7 cellular contexts compared by ENCODE assay signal in the genomic region with DNA sequence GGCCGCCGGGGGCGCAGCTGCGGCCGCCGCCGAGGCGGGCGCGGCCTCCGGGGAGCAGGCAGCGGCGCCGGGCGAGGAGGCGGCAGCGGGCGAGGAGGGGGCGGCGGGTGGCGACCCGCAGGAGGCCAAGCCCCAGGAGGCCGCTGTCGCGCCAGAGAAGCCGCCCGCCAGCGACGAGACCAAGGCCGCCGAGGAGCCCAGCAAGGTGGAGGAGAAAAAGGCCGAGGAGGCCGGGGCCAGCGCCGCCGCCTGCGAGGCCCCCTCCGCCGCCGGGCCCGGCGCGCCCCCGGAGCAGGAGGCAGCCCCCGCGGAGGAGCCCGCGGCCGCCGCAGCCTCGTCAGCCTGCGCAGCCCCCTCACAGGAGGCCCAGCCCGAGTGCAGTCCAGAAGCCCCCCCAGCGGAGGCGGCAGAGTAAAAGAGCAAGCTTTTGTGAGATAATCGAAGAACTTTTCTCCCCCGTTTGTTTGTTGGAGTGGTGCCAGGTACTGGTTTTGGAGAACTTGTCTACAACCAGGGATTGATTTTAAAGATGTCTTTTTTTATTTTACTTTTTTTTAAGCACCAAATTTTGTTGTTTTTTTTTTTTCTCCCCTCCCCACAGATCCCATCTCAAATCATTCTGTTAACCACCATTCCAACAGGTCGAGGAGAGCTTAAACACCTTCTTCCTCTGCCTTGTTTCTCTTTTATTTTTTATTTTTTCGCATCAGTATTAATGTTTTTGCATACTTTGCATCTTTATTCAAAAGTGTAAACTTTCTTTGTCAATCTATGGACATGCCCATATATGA. TPM values are rescaled to one million over a fixed set of nuclear protein-coding genes. Genes with fewer than 3 reads are reported as not detected.
A peak's percentile ranks its signal among the peaks of the same experiment; 100 is the strongest.
DNase-seq lines count a peak whose midpoint lies in the region; ATAC-seq and TF ChIP-seq lines count a peak whose summit lies in the region.

No MANE protein-coding gene starts in this region.

- H3K79me2 ChIP-seq in trophoblast cell (ENCODE audit: control insufficient read depth, insufficient read depth, low read length, poor library complexity): peaks cover 26% of the 10 kb centered on the region

- H3K9ac ChIP-seq in trophoblast cell (ENCODE audit: low read length): peak overlapping the region; percentile 76

- no peak overlapping the region for H4K8ac ChIP-seq in trophoblast cell (ENCODE audit: low read depth, low read length)

- H3K4me1 Mint-ChIP-seq in T-cell: peaks cover 0 to 21% (median 19%) of the 10 kb centered on the region in 3 donors

- no CpG with 5 or more reads among the region's 59 CpGs for WGBS in trophoblast cell (ENCODE audit: extremely low coverage, insufficient coverage, insufficient read length)

- POLR2A ChIA-PET in T-cell (lab: Charles Lee): interaction anchor here in 1 of 2 donors (0.6 kb wide), 1 partner anchor 1115 kb away, joined by 3 read pairs; no protein-coding TSS in a partner anchor

- H4K91ac ChIP-seq in trophoblast cell (ENCODE audit: low read depth, low read length): peak overlapping the region; percentile 70

- no peaks in the 10 kb centered on the region for H3K9me3 Mint-ChIP-seq in T-cell

- no peak overlapping the region for H2AK5ac ChIP-seq in trophoblast cell (ENCODE audit: low read length)

- H3K4ac ChIP-seq in trophoblast cell (ENCODE audit: low read depth, low read length): no peak overlapping the region

- peak; percentile 20 for DNase-seq in GM12865 (ENCODE audit: low read depth)
- no peak for DNase-seq in T-cell
- DNase-seq in fibroblast of villous mesenchyme (ENCODE audit: low read depth): peak; percentile 54
- peak; percentile 13 to 21 for DNase-seq in trophoblast cell
- no peak for DNase-seq in SIG-M5 (lab: John Stamatoyannopoulos, UW)
- no peak for DNase-seq in HUDEP-2 (lab: John Stamatoyannopoulos, UW; ENCODE audit: unreplicated experiment in 76 of 76)

- H3K36me3 ChIP-seq in trophoblast cell (ENCODE audit: control insufficient read depth in 1 of 2, insufficient read depth in 2 of 2, low read length in 2 of 2): peaks cover 9 to 17% of the 10 kb centered on the region in 2 experiments

- H3K4me1 ChIP-seq in trophoblast cell (ENCODE audit: control insufficient read depth in 1 of 2, insufficient read depth in 2 of 2, low read length in 2 of 2): peaks cover 0 to 3% of the 10 kb centered on the region in 2 experiments

- H2BK12ac ChIP-seq in trophoblast cell (ENCODE audit: low read length): no peak overlapping the region

- H4K12ac ChIP-seq in trophoblast cell (ENCODE audit: low read depth, low read length): no peak overlapping the region

- peak overlapping the region; percentile 22 for H3K27ac ChIP-seq in trophoblast cell (ENCODE audit: low read depth, low read length)

- no peak for TF ChIP-seq CTCF in GM12865 (IDR thresholded peaks at IDR 0.05; ENCODE audit: insufficient read depth, low read depth, low read length, missing control alignments)
- TF ChIP-seq CTCF in fibroblast of villous mesenchyme (IDR thresholded peaks at IDR 0.05; ENCODE audit: insufficient read depth, low read depth, low read length): no peak

- H3K27ac Mint-ChIP-seq in T-cell: peak overlapping the region in 1 of 2 donors; percentile 24

- CTCF ChIA-PET in T-cell (lab: Charles Lee): interaction anchor here (0.6 to 2.3 kb wide), 3 partner anchors 404 to 554 kb away, joined by 7 to 12 read pairs (median 10); no protein-coding TSS in a partner anchor

- H3K27me3 Mint-ChIP-seq in T-cell: peaks cover 35% of the 10 kb centered on the region in 2 donors

- H3K27me3 ChIP-seq in trophoblast cell (ENCODE audit: insufficient read depth, low read length): no peaks in the 10 kb centered on the region

- no peak overlapping the region for H3K14ac ChIP-seq in trophoblast cell (ENCODE audit: low read length)

- no peak overlapping the region for H2AFZ ChIP-seq in trophoblast cell (ENCODE audit: insufficient read depth, low read length, poor library complexity)

- ATAC-seq in T-cell (replicated peaks in 1 of 4) (no peak), HG02852 (IDR thresholded peaks at IDR 0.05; ENCODE audit: unreplicated experiment) (no peak)

- no peak overlapping the region for H3K18ac ChIP-seq in trophoblast cell (ENCODE audit: low read length)

- H2BK120ac ChIP-seq in trophoblast cell (ENCODE audit: insufficient read depth, low read length, poor library complexity): no peak overlapping the region

- H3K4me3 Mint-ChIP-seq in T-cell: peak overlapping the region in 2 of 3 donors; percentile 54 to 60

- no peaks in the 10 kb centered on the region for H3K9me3 ChIP-seq in trophoblast cell (ENCODE audit: insufficient read depth, low read depth, low read length)

- no peaks in the 10 kb centered on the region for H3K36me3 Mint-ChIP-seq in T-cell

- no peak overlapping the region for H3K23ac ChIP-seq in trophoblast cell (ENCODE audit: low read length)

- H3K4me3 ChIP-seq in GM12865 (ENCODE audit: low read depth, low read length) (peak overlapping the region; percentile 21; the same call in 1 of the 2 replicates), fibroblast of villous mesenchyme (ENCODE audit: low read depth, low read length) (peak overlapping the region; percentile 97), trophoblast cell (ENCODE audit: low read depth, low read length) (peak overlapping the region; percentile 74)

- no peak overlapping the region for H2BK5ac ChIP-seq in trophoblast cell (ENCODE audit: low read depth, low read length, poor library complexity)

- H3K4me2 ChIP-seq in trophoblast cell (ENCODE audit: low read length): peak overlapping the region; percentile 83

- H3K79me1 ChIP-seq in trophoblast cell (ENCODE audit: low read length): peaks cover 22% of the 10 kb centered on the region

RNA-seq across cellular contexts. Expression of gene MARCKS, which starts 3.2 kb away (rescaled TPM):
- 1 to 10 TPM in 3 of 5 donors, under 1 TPM in 2; 0.33 to 2.6 (median 1.2) TPM for total RNA-seq in T-cell
- 263 TPM in 2 replicates for total RNA-seq in fibroblast of villous mesenchyme
- 152 and 156 TPM in 2 replicates for polyA plus RNA-seq in trophoblast cell (2013)

Comparison
In these comparisons a context has a peak if more than half of its experiments do, and no peak if none do; other contexts are left out.
1. DNase-seq: peak in GM12865 (single experiment), fibroblast of villous mesenchyme (single experiment) and trophoblast cell (2 of 2); none in T-cell (0 of 34), SIG-M5 (single experiment) and HUDEP-2 (0 of 76).
2. H3K4me3 ChIP-seq: peak in every context shown above with its lines; median percentile 97 in fibroblast of villous mesenchyme; 74 in trophoblast cell; 21 in GM12865.
3. RNA of gene MARCKS, which starts 3.2 kb away (total RNA-seq): 263 TPM in fibroblast of villous mesenchyme; 0.33 to 2.6 TPM in T-cell; every median in the first group is over 10 times any median in the second.